8 cellular contexts compared by ENCODE assay signal in the genomic region with DNA sequence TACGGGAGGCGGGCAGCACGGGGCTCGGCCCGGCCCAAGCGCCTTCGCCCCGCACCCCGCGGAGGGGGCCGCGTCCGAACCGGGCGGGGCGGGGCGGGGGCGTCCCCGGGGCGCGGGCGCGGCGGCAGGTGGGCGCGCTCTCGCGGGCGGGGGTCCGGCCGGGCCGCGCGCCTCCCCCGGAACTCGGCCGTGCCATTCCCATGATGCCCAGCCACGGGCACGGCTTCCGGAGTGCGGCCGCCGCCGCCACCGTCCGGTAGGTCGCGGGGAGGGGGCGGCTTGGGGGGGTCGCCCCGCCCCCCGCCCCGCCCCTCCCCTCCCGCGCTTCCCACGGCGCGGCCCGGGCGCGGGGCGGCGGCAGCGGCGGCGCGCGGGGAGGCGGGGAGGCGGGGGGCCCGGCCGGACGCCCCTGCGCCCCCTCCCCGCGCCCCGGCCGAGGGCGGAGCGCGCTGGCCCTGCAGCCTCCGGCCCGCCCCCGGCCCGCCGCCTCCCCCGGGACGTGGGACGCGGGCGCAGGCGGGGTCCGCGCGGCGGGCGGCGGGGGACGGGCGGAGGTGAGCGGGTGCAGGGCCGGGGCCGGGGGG. TPM values are rescaled to one million over a fixed set of nuclear protein-coding genes. Genes with fewer than 3 reads are reported as not detected.
DNase-seq lines count a peak whose midpoint lies in the region; ATAC-seq and TF ChIP-seq lines count a peak whose summit lies in the region.

PPP1R26 (plus strand) TSS at position 314 of the 584 bp plus-strand sequence. CDS start 4,729 bp downstream, outside the sequence.

- no peak for ATAC-seq in CD4-positive, alpha-beta T cell (ENCODE audit: poor library complexity)
- ATAC-seq in left colon (peak; percentile 27), GM18519 (IDR thresholded peaks at IDR 0.05; ENCODE audit: low FRiP score, unreplicated experiment) (no peak), HG03457 (IDR thresholded peaks at IDR 0.05; ENCODE audit: unreplicated experiment) (no peak)

- no peaks in the 10 kb centered on the region for H3K9me3 Mint-ChIP-seq in CD4-positive, alpha-beta T cell

- POLR2A ChIA-PET in CD4-positive, alpha-beta T cell (lab: Charles Lee), result interaction anchor here (1.4 kb wide), 1 partner anchor 20 kb away, joined by 3 read pairs; no protein-coding TSS in a partner anchor

- H3K4me3 Mint-ChIP-seq in CD4-positive, alpha-beta T cell, result peak within 1 kb of the TSS; percentile 95

- DNase-seq in CD4-positive, alpha-beta T cell, result no peak
- DNase-seq in breast epithelium (ENCODE audit: low spot score in 2 of 2) (no peak), left colon (peak in 1 of 2 donors; percentile 55), cortex of kidney (lab: John Stamatoyannopoulos, UW) (no peak)

- peaks cover 42% of the 10 kb centered on the region for H3K27me3 ChIP-seq in CD4-positive, alpha-beta T cell (ENCODE audit: control insufficient read depth, insufficient read depth, low read length)
- H3K27me3 ChIP-seq in HUES64 (ENCODE audit: insufficient read depth, low read length), result no peaks in the 10 kb centered on the region
- H3K27me3 ChIP-seq in breast epithelium, result no peaks in the 10 kb centered on the region
- H3K27me3 ChIP-seq in stomach smooth muscle (ENCODE audit: control insufficient read depth in 1 of 2, insufficient read depth in 2 of 2, low read length in 2 of 2), result no peaks in the 10 kb centered on the region

- TF ChIP-seq POLR2A in breast epithelium (IDR thresholded peaks at IDR 0.05), result no peak

- H3K4me3 ChIP-seq in HUES64 (ENCODE audit: low read length) (peak within 1 kb of the TSS; percentile 69), breast epithelium (peak within 1 kb of the TSS; percentile 62 to 86 (median 77)), stomach smooth muscle (ENCODE audit: low read length in 2 of 2) (peak within 1 kb of the TSS; percentile 41 to 78)

- intact Hi-C loops in CD4-positive, alpha-beta T cell (cut with DNase I, micrococcal nuclease), result no loop called here
- intact Hi-C loops in breast epithelium (cut with DNase I; ENCODE audit: low total_unique reads), result no loop called here
- intact Hi-C loops in left colon (cut with DNase I, micrococcal nuclease), result no loop called here

- peak within 1 kb of the TSS; percentile 57 for H3K9ac ChIP-seq in HUES64 (ENCODE audit: low read depth, low read length)
- H3K9ac ChIP-seq in stomach smooth muscle (ENCODE audit: low read length in 2 of 2), result peak within 1 kb of the TSS; percentile 55 to 62

- no peak for TF ChIP-seq CTCF in CD4-positive, alpha-beta T cell (IDR thresholded peaks at IDR 0.05)
- TF ChIP-seq CTCF in breast epithelium (IDR thresholded peaks at IDR 0.05), result no peak

- H3K36me3 Mint-ChIP-seq in CD4-positive, alpha-beta T cell (ENCODE audit: low read depth), result no peaks in the 10 kb centered on the region

- WGBS in HUES64, result under 1% methylated on average over 88 of the region's 103 CpGs

- H3K36me3 ChIP-seq in HUES64 (ENCODE audit: insufficient read depth, low read length) (peaks cover 20% of the 10 kb centered on the region), breast epithelium (no peaks in the 10 kb centered on the region), stomach smooth muscle (ENCODE audit: control insufficient read depth in 2 of 2, insufficient read depth in 2 of 2, low read length in 2 of 2) (peaks cover 0 to 3% of the 10 kb centered on the region in 2 donors)

- H3K4me1 Mint-ChIP-seq in CD4-positive, alpha-beta T cell (ENCODE audit: low read depth), result peaks cover 19% of the 10 kb centered on the region

- CTCF ChIA-PET in CD4-positive, alpha-beta T cell (lab: Charles Lee), result no interaction called here

- peaks cover 49% of the 10 kb centered on the region for H3K27me3 Mint-ChIP-seq in CD4-positive, alpha-beta T cell

- no peak within 1 kb of the TSS for H3K27ac Mint-ChIP-seq in CD4-positive, alpha-beta T cell

- H3K9me3 ChIP-seq in CD4-positive, alpha-beta T cell (ENCODE audit: control insufficient read depth, low read length), result no peaks in the 10 kb centered on the region
- no peaks in the 10 kb centered on the region for H3K9me3 ChIP-seq in HUES64 (ENCODE audit: insufficient read depth, low read depth, low read length)
- no peaks in the 10 kb centered on the region for H3K9me3 ChIP-seq in breast epithelium
- H3K9me3 ChIP-seq in stomach smooth muscle (ENCODE audit: control insufficient read depth in 2 of 2, low read length in 2 of 2), result no peaks in the 10 kb centered on the region

- 0 out of 2 replicates have a peak, but pooled peaks cover 5% of the 10 kb centered on the region for H3K4me1 ChIP-seq in HUES64 (ENCODE audit: insufficient read depth, low read length)
- peaks cover 5 to 6% of the 10 kb centered on the region in 2 donors for H3K4me1 ChIP-seq in breast epithelium
- peaks cover 16% of the 10 kb centered on the region for H3K4me1 ChIP-seq in stomach smooth muscle (ENCODE audit: control insufficient read depth, insufficient read depth, low read length)

- no peak within 1 kb of the TSS for H3K27ac ChIP-seq in CD4-positive, alpha-beta T cell (ENCODE audit: low read depth, low read length)
- peak within 1 kb of the TSS; percentile 63 for H3K27ac ChIP-seq in HUES64 (ENCODE audit: low read depth, low read length)
- H3K27ac ChIP-seq in breast epithelium, result peak within 1 kb of the TSS; percentile 69 to 85
- H3K27ac ChIP-seq in stomach smooth muscle (ENCODE audit: low read length), result no peak within 1 kb of the TSS

RNA-seq across cellular contexts. Expression of gene PPP1R26, which starts in this region (rescaled TPM):
- total RNA-seq in CD4-positive, alpha-beta T cell, result under 1 TPM; 0.27 to 0.47 TPM
- polyA plus RNA-seq in HUES64 (2013, experiment 1 of 2), result 14.6 TPM
- polyA plus RNA-seq in HUES64 (2013, experiment 2 of 2), result 16.2 TPM
- 10 to 100 TPM; 13.9 to 18.1 (median 15.1) TPM for total RNA-seq in breast epithelium
- 10 to 100 TPM; 20.4 to 26.3 TPM for total RNA-seq in left colon

Comparison
In these comparisons a context has a peak if more than half of its experiments do, and no peak if none do; other contexts are left out.
1. RNA of gene PPP1R26 (total RNA-seq): 20.4 to 26.3 TPM in left colon and 13.9 to 18.1 TPM in breast epithelium; 0.27 to 0.47 TPM in CD4-positive, alpha-beta T cell; every median in the first group is over 10 times any median in the second.
2. H3K27ac ChIP-seq: peak in HUES64 (single experiment) and breast epithelium (2 of 2); none in CD4-positive, alpha-beta T cell (single experiment) and stomach smooth muscle (single experiment).
3. Peak in every context shown above with its lines, with median percentiles within 50 percentile points of each other: H3K4me3 ChIP-seq.